Comparison of ENCODE assay signal across 8 cellular contexts in genomic region chr14:100240725-100241032, GRCh38. TPM values are rescaled to one million over a fixed set of nuclear protein-coding genes. Genes with fewer than 3 reads are reported as not detected.
DNase-seq lines count a peak whose midpoint lies in the region; ATAC-seq, FAIRE-seq and TF ChIP-seq lines count a peak whose summit lies in the region.

No MANE protein-coding gene starts in this region.

- peak overlapping the region; percentile 98 for H3K27ac ChIP-seq in HEK293 (ENCODE audit: extremely low read depth, low read depth, low read length)

- H3K27me3 Mint-ChIP-seq in activated T-helper 17 cell treated with anti-CD3 and anti-CD28 coated beads, Interleukin-2, amount 50 U/mL, for 72 hours: no peaks in the 10 kb centered on the region
- no peaks in the 10 kb centered on the region for H3K27me3 Mint-ChIP-seq in stimulated activated memory B cell treated with anti-CD40 and anti-IgM and Interleukin-4, amounts not matched to agents 10 μg/mL and 1 μg/mL and 100 μg/mL, for 72 hours

- H3K9ac ChIP-seq in iPS-15b (ENCODE audit: low read depth, low read length): peak overlapping the region; percentile 24

- H3K9me3 ChIP-seq in HEK293 (ENCODE audit: control insufficient read depth, insufficient read depth, low read depth, low read length): no peaks in the 10 kb centered on the region
- H3K9me3 ChIP-seq in iPS-15b (ENCODE audit: control insufficient read depth, insufficient read depth, low read length): no peaks in the 10 kb centered on the region

- peak overlapping the region; percentile 97 for H3K27ac Mint-ChIP-seq in activated T-helper 17 cell treated with anti-CD3 and anti-CD28 coated beads, Interleukin-2, amount 50 U/mL, for 72 hours
- H3K27ac Mint-ChIP-seq in stimulated activated memory B cell treated with anti-CD40 and anti-IgM and Interleukin-4, amounts not matched to agents 10 μg/mL and 1 μg/mL and 100 μg/mL, for 72 hours: peak overlapping the region; percentile 97

- peaks cover 10% of the 10 kb centered on the region; the same call in 1 of the 2 replicates for H3K4me1 ChIP-seq in HEK293 (ENCODE audit: control insufficient read depth, insufficient read depth, low read length)
- H3K4me1 ChIP-seq in iPS-15b (ENCODE audit: control insufficient read depth, insufficient read depth, low read length): peaks cover 5% of the 10 kb centered on the region

- H3K36me3 ChIP-seq in HEK293 (ENCODE audit: control insufficient read depth in 2 of 2, insufficient read depth in 1 of 2, low read length in 2 of 2): peaks cover 8 to 22% of the 10 kb centered on the region in 2 experiments; a peak in 2 of 3 replicates
- peaks cover 5% of the 10 kb centered on the region for H3K36me3 ChIP-seq in iPS-15b (ENCODE audit: control insufficient read depth, insufficient read depth, low read length)

- H3K27me3 ChIP-seq in iPS-15b (ENCODE audit: control insufficient read depth, insufficient read depth, low read length): no peaks in the 10 kb centered on the region

- ATAC-seq in activated T-helper 17 cell treated with anti-CD3 and anti-CD28 coated beads, Interleukin-2, amount 50 U/mL, for 72 hours (replicated peaks): no peak
- no peak for ATAC-seq in stimulated activated memory B cell treated with anti-CD40 and anti-IgM and Interleukin-4, amounts not matched to agents 10 μg/mL and 1 μg/mL and 100 μg/mL, for 72 hours
- ATAC-seq in HG03139 (IDR thresholded peaks at IDR 0.05; ENCODE audit: unreplicated experiment): no peak
- ATAC-seq in HG02571 (IDR thresholded peaks at IDR 0.05; ENCODE audit: unreplicated experiment): no peak

- no peaks in the 10 kb centered on the region for H3K9me3 Mint-ChIP-seq in activated T-helper 17 cell treated with anti-CD3 and anti-CD28 coated beads, Interleukin-2, amount 50 U/mL, for 72 hours
- H3K9me3 Mint-ChIP-seq in stimulated activated memory B cell treated with anti-CD40 and anti-IgM and Interleukin-4, amounts not matched to agents 10 μg/mL and 1 μg/mL and 100 μg/mL, for 72 hours: no peaks in the 10 kb centered on the region

- DNase-seq in LoVo (ENCODE audit: low spot score): no peak
- no peak for DNase-seq in RCC 7860 (ENCODE audit: low spot score)

- H3K36me3 Mint-ChIP-seq in activated T-helper 17 cell treated with anti-CD3 and anti-CD28 coated beads, Interleukin-2, amount 50 U/mL, for 72 hours (ENCODE audit: low read depth): peaks cover 58% of the 10 kb centered on the region
- H3K36me3 Mint-ChIP-seq in stimulated activated memory B cell treated with anti-CD40 and anti-IgM and Interleukin-4, amounts not matched to agents 10 μg/mL and 1 μg/mL and 100 μg/mL, for 72 hours: peaks cover 24% of the 10 kb centered on the region

- TF ChIP-seq CTCF in HEK293 (tag by site-specific recombination; IDR thresholded peaks at IDR 0.05): no peak

- POLR2A ChIA-PET in HEK293 (lab: Yijun Ruan, JAX): interaction anchor here (1.4 kb wide), 1 partner anchor 26 kb away, joined by 3 read pairs; no protein-coding TSS in a partner anchor

- FAIRE-seq in RCC 7860 (lab: Jason Lieb, UNC): no peak

- peak overlapping the region; percentile 91 for H3K4me3 Mint-ChIP-seq in activated T-helper 17 cell treated with anti-CD3 and anti-CD28 coated beads, Interleukin-2, amount 50 U/mL, for 72 hours
- H3K4me3 Mint-ChIP-seq in stimulated activated memory B cell treated with anti-CD40 and anti-IgM and Interleukin-4, amounts not matched to agents 10 μg/mL and 1 μg/mL and 100 μg/mL, for 72 hours: peak overlapping the region; percentile 91

- H3K4me3 ChIP-seq in HEK293 (ENCODE audit: low read depth, low read length) (peak overlapping the region; percentile 100), iPS-15b (ENCODE audit: low read depth, low read length) (peak overlapping the region; percentile 74)

- CTCF ChIA-PET in HEK293 (lab: Yijun Ruan, JAX): interaction anchor here (0.6 to 2.0 kb wide), 16 partner anchors 9 to 494 kb away, joined by 3 to 10 read pairs (median 3); no protein-coding TSS in a partner anchor

- H3K4me1 Mint-ChIP-seq in activated T-helper 17 cell treated with anti-CD3 and anti-CD28 coated beads, Interleukin-2, amount 50 U/mL, for 72 hours: peaks cover 33% of the 10 kb centered on the region
- H3K4me1 Mint-ChIP-seq in stimulated activated memory B cell treated with anti-CD40 and anti-IgM and Interleukin-4, amounts not matched to agents 10 μg/mL and 1 μg/mL and 100 μg/mL, for 72 hours: peaks cover 61% of the 10 kb centered on the region

TF ChIP-seq in HEK293, 187 proteins besides CTCF, POLR2A, EP300 and RAD21 (continues in another document):
- TF ChIP-seq SP3 (tag by site-specific recombination; IDR thresholded peaks at IDR 0.05) (peak; percentile 20; the same call in 1 of the 2 replicates), HIC1 (tag by site-specific recombination; IDR thresholded peaks at IDR 0.05) (0 out of 2 replicates have a peak, but pooled peaks have one; percentile 3), TSHZ1 (tag by site-specific recombination; IDR thresholded peaks at IDR 0.05; ENCODE audit: borderline replicate concordance) (no peak), ZNF114 (tag by site-specific recombination; IDR thresholded peaks at IDR 0.05) (no peak), ZNF335 (tag by site-specific recombination; conservative IDR thresholded peaks at IDR 0.05) (peak; percentile 55), ZBTB8A (tag by site-specific recombination; IDR thresholded peaks at IDR 0.05) (peak; percentile 4; the same call in 1 of the 2 replicates), ZNF19 (tag by site-specific recombination; IDR thresholded peaks at IDR 0.05; ENCODE audit: low read depth) (no peak), ZNF623 (tag by site-specific recombination; IDR thresholded peaks at IDR 0.05) (0 out of 2 replicates have a peak, but pooled peaks have one; percentile 7)

RNA-seq across cellular contexts. Expression of gene YY1, which starts 1.7 kb away (rescaled TPM):
- total RNA-seq in activated T-helper 17 cell treated with anti-CD3 and anti-CD28 coated beads, Interleukin-2, amount 50 U/mL, for 72 hours: 10 to 100 TPM; 63.8 to 77.0 TPM
